In the genomic region with DNA sequence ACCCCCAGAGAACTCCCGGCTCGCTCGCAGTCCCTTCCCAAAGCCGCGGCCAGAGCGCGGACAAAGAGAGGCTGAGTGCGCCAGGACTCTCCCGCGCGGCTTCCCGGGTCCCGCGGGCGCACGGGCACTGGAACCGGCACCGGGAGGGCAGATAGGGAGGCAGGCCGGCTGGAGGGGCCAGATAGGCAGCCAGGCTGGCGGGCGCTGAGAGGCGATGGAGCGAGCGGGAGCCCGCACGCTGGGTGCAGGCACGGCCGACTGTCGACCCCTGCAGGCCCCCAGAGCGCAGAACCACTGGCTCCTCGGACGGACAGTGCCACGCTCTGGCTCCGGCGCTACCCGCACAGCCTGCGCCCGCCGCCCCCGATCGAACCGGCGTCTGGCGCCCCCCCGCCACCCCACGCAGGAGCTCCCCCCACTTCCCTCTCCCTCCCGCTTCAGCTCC, we compare ENCODE assay signal across 8 cellular contexts. TPM values are rescaled to one million over a fixed set of nuclear protein-coding genes. Genes with fewer than 3 reads are reported as not detected.
DNase-seq lines count a peak whose midpoint lies in the region; ATAC-seq lines count a peak whose summit lies in the region.

No MANE protein-coding gene starts in this region.

- intact Hi-C loops in left colon (cut with DNase I, micrococcal nuclease) = no loop called here

- DNase-seq in RPMI7951 (ENCODE audit: low read depth) (peak; percentile 58), cerebellar cortex (ENCODE audit: low spot score) (peak; percentile 28), left colon (peak in 1 of 2 donors; percentile 48)
- DNase-seq in stimulated activated CD4-positive, alpha-beta T cell treated with anti-CD3 and anti-CD28 coated beads, Interleukin-4, amount 100 ng/mL, for 24 hours = peak; percentile 53

- H3K4me2 ChIP-seq in BLaER1 treated with 17β-estradiol and CSF1 and Interleukin-3, amounts not matched to agents 10 nM and 100 nM = peak overlapping the region; percentile 95 to 100 (median 97)

- ATAC-seq in GM18517 (IDR thresholded peaks at IDR 0.05; ENCODE audit: unreplicated experiment) (peak; percentile 7), HG03108 (IDR thresholded peaks at IDR 0.05; ENCODE audit: unreplicated experiment) (peak; percentile 12), left colon (peak; percentile 12), GM18519 (IDR thresholded peaks at IDR 0.05; ENCODE audit: low FRiP score, unreplicated experiment) (no peak)

- no peaks in the 10 kb centered on the region for H3K36me3 ChIP-seq in BLaER1 treated with 17β-estradiol and CSF1 and Interleukin-3, amounts not matched to agents 10 nM and 100 nM

- no peaks in the 10 kb centered on the region for H3K9me3 ChIP-seq in BLaER1 treated with 17β-estradiol and CSF1 and Interleukin-3, amounts not matched to agents 10 nM and 100 nM (replicated peaks in 1 of 11)

- peaks cover 10 to 47% (median 29%) of the 10 kb centered on the region in 10 experiments for H3K4me1 ChIP-seq in BLaER1 treated with 17β-estradiol and CSF1 and Interleukin-3, amounts not matched to agents 10 nM and 100 nM

- peak overlapping the region; percentile 75 to 87 (median 80) for H3K4me3 ChIP-seq in BLaER1 treated with 17β-estradiol and CSF1 and Interleukin-3, amounts not matched to agents 10 nM and 100 nM

- H4K20me1 ChIP-seq in BLaER1 treated with 17β-estradiol and CSF1 and Interleukin-3, amounts not matched to agents 10 nM and 100 nM = peaks cover 0 to 5% (median 0%) of the 10 kb centered on the region in 11 experiments; a peak in 2 of 22 replicates

- peak overlapping the region in 10 of 11 experiments; percentile 75 to 96 (median 88); a peak in 19 of 22 replicates for H3K27ac ChIP-seq in BLaER1 treated with 17β-estradiol and CSF1 and Interleukin-3, amounts not matched to agents 10 nM and 100 nM

- peak overlapping the region; percentile 79 to 96 (median 83) for H3K9ac ChIP-seq in BLaER1 treated with 17β-estradiol and CSF1 and Interleukin-3, amounts not matched to agents 10 nM and 100 nM

- peaks cover 10 to 22% (median 16%) of the 10 kb centered on the region in 11 experiments for H3K27me3 ChIP-seq in BLaER1 treated with 17β-estradiol and CSF1 and Interleukin-3, amounts not matched to agents 10 nM and 100 nM

RNA-seq across cellular contexts. Expression of a gene that starts 0.6 kb away (rescaled TPM):
- 8.2 and 8.9 TPM in 2 replicates for total RNA-seq in RPMI7951 (2014; rRNA removed; shearing (Covaris generic))
- 10 to 100 TPM; 35.3 to 42.3 TPM for total RNA-seq in left colon

RNA-seq across cellular contexts. Expression of a gene that starts 39.2 kb away (rescaled TPM):
- 5.5 and 5.9 TPM in 2 replicates for total RNA-seq in RPMI7951 (2014; rRNA removed; shearing (Covaris generic))
- 10 to 100 TPM; 22.4 to 22.6 TPM for total RNA-seq in left colon

RNA-seq across cellular contexts. Expression of a gene that starts 51.6 kb away (rescaled TPM):
- 69.8 and 78.1 TPM in 2 replicates for total RNA-seq in RPMI7951 (2014; rRNA removed; shearing (Covaris generic))
- 10 to 100 TPM; 22.7 to 28.6 TPM for total RNA-seq in left colon

RNA-seq across cellular contexts. Expression of a gene that starts 55.9 kb away (rescaled TPM):
- 221 and 293 TPM in 2 replicates for total RNA-seq in RPMI7951 (2014; rRNA removed; shearing (Covaris generic))
- total RNA-seq in left colon = 100 to 1,000 TPM; 166 to 182 TPM
